ENCODE assay signal across 11 cellular contexts in genomic region chr9:128523199-128523925, GRCh38. TPM values are rescaled to one million over a fixed set of nuclear protein-coding genes. Genes with fewer than 3 reads are reported as not detected.
DNase-seq lines count a peak whose midpoint lies in the region; ATAC-seq and TF ChIP-seq lines count a peak whose summit lies in the region.
"Had no signal": no experiment of that assay in that cellular context is flagged by ENCODE, and none has a peak within 500 bp of the region (broad histone marks: within the 10 kb centered on the region; RNA-seq: fewer than 3 reads in every experiment).

No MANE protein-coding gene starts in this region.

- H3K4me2 ChIP-seq in hepatocyte (no peak overlapping the region), MM.1S (ENCODE audit: low read depth, low read length) (no peak overlapping the region)
- H3K4me2 ChIP-seq: A549 had no signal

- no peaks in the 10 kb centered on the region for H3K9me2 ChIP-seq in hepatocyte (replicated peaks; ENCODE audit: insufficient read depth)
- H3K9me2 ChIP-seq in MM.1S (replicated peaks; ENCODE audit: insufficient read depth, low read length): no peaks in the 10 kb centered on the region

- no peak overlapping the region for H3K9ac ChIP-seq in MM.1S (ENCODE audit: low read length)

- ATAC-seq in GM19328 (IDR thresholded peaks at IDR 0.05; ENCODE audit: unreplicated experiment) (no peak), GM21367 (IDR thresholded peaks at IDR 0.05; ENCODE audit: unreplicated experiment) (no peak)
- ATAC-seq: naive thymus-derived CD4-positive, alpha-beta T cell had no signal

- no peak overlapping the region for H3K4me3 ChIP-seq in hepatocyte
- H3K4me3 ChIP-seq in MM.1S (ENCODE audit: low read length): no peak overlapping the region
- H3K4me3 ChIP-seq: A549, colonic mucosa had no signal

- H3F3A ChIP-seq in MM.1S (ENCODE audit: insufficient read depth, low read length): no peaks in the 10 kb centered on the region

- H3K36me3 ChIP-seq in hepatocyte (replicated peaks; ENCODE audit: insufficient read depth, low read depth): no peaks in the 10 kb centered on the region
- H3K36me3 ChIP-seq in MM.1S (replicated peaks; ENCODE audit: insufficient read depth, low read length): no peaks in the 10 kb centered on the region; the same call in 1 of the 2 replicates

- H3K27ac ChIP-seq in VCaP: peak overlapping the region; percentile 30; the same call in 1 of the 2 replicates
- no peak overlapping the region for H3K27ac ChIP-seq in hepatocyte
- peak overlapping the region; percentile 58 for H3K27ac ChIP-seq in temporal lobe (ENCODE audit: low read depth, low read length)
- H3K27ac ChIP-seq in MM.1S (ENCODE audit: low read length): no peak overlapping the region
- H3K27ac ChIP-seq: A549, colonic mucosa had no signal

- H3K4me1 ChIP-seq in hepatocyte (ENCODE audit: insufficient read depth) (no peaks in the 10 kb centered on the region), MM.1S (ENCODE audit: low read length) (no peaks in the 10 kb centered on the region)
- H3K4me1 ChIP-seq: A549, colonic mucosa had no signal

- H3K27me3 ChIP-seq in hepatocyte (no peaks in the 10 kb centered on the region), MM.1S (replicated peaks; ENCODE audit: insufficient read depth, low read length) (no peaks in the 10 kb centered on the region)
- H3K27me3 ChIP-seq: colonic mucosa had no signal

- WGBS in hepatocyte (ENCODE audit: low lambda C conversion rate, missing lambda C conversion rate): 72% methylated on average over 13 of the region's 13 CpGs

- H2AFZ ChIP-seq in hepatocyte (no peak overlapping the region), MM.1S (ENCODE audit: low read length) (no peak overlapping the region)

- H3K9me3 ChIP-seq in hepatocyte (ENCODE audit: low read depth): no peaks in the 10 kb centered on the region
- H3K9me3 ChIP-seq in MM.1S (replicated peaks; ENCODE audit: insufficient read depth, low read length): no peaks in the 10 kb centered on the region
- H3K9me3 ChIP-seq: A549, colonic mucosa had no signal

- H4K20me1 ChIP-seq in hepatocyte (ENCODE audit: insufficient read depth, poor library complexity, severe bottlenecking) (no peaks in the 10 kb centered on the region), MM.1S (ENCODE audit: insufficient read depth, low read length) (no peaks in the 10 kb centered on the region)

- no peak for TF ChIP-seq CTCF in VCaP (conservative IDR thresholded peaks at IDR 0.05)
- no peak for TF ChIP-seq CTCF in hepatocyte (IDR thresholded peaks at IDR 0.05; ENCODE audit: poor library complexity)
- TF ChIP-seq CTCF in MM.1S (IDR thresholded peaks at IDR 0.05; ENCODE audit: low read length): no peak

- peak; percentile 18 for DNase-seq in activated gamma-delta T cell treated with Interleukin-2 at 50 U/mL for 16 hours
- DNase-seq in activated gamma-delta T cell (lab: John Stamatoyannopoulos, UW): no peak
- peak; percentile 58 for DNase-seq in hepatocyte (ENCODE audit: low spot score)
- DNase-seq in MM.1S: no peak
- DNase-seq: colonic mucosa; naive thymus-derived CD4-positive, alpha-beta T cell had no signal

- H3K79me2 ChIP-seq in hepatocyte (no peaks in the 10 kb centered on the region), MM.1S (ENCODE audit: low read length) (peaks cover 6% of the 10 kb centered on the region; the same call in 1 of the 2 replicates)

RNA-seq across cellular contexts. Expression of gene GLE1, which starts 18.8 kb away (rescaled TPM):
- 19.5 and 22.6 TPM in 2 replicates for total RNA-seq in hepatocyte
- polyA plus RNA-seq in hepatocyte: 13.3 and 15.1 TPM in 2 replicates
- total RNA-seq in temporal lobe: 17.5 TPM

RNA-seq across cellular contexts. Expression of gene SPTAN1, which starts 29.0 kb away (rescaled TPM):
- total RNA-seq in hepatocyte (182 and 184 TPM in 2 replicates), temporal lobe (862 TPM)
- polyA plus RNA-seq in hepatocyte: 123 and 144 TPM in 2 replicates

Comparison
In these comparisons a context has a peak if more than half of its experiments do, and no peak if none do; other contexts are left out.
1. DNase-seq: peak in activated gamma-delta T cell treated with Interleukin-2 at 50 U/mL for 16 hours (single experiment) and hepatocyte (single experiment); none in activated gamma-delta T cell (single experiment) and MM.1S (single experiment).
2. H3K27ac ChIP-seq: peak in VCaP (single experiment) and temporal lobe (single experiment); none in hepatocyte (single experiment) and MM.1S (single experiment).